ENCODE assay signal across 32 cellular contexts in genomic region chr2:215141706-215142105, GRCh38. TPM values are rescaled to one million over a fixed set of nuclear protein-coding genes. Genes with fewer than 3 reads are reported as not detected.
"Had no signal": no experiment of that assay in that cellular context is flagged by ENCODE, and none has a peak within 500 bp of the region (broad histone marks: within the 10 kb centered on the region; RNA-seq: fewer than 3 reads in every experiment).

No MANE protein-coding gene starts in this region.

- H3K9ac ChIP-seq: SK-N-SH had no signal

- ATAC-seq: activated CD4-positive, alpha-beta T cell treated with anti-CD3 and anti-CD28 coated beads for 36 hours; activated CD4-positive, CD25-positive, alpha-beta regulatory T cell treated with anti-CD3 and anti-CD28 coated beads, Interleukin-2, amount 50 U/mL, for 24 hours; activated CD8-positive, alpha-beta T cell treated with anti-CD3 and anti-CD28 coated beads, Interleukin-2, amount 10 ng/mL, durations not matched to agents 7 days and 5 days; Panc1; WTC11 had no signal

- H3K4me1 ChIP-seq: ascending aorta had no signal

- H3K4me2 ChIP-seq: SK-N-SH had no signal

- FAIRE-seq: TTC549 had no signal

- DNase-seq: activated CD4-positive, alpha-beta T cell treated with anti-CD3 and anti-CD28 coated beads for 36 hours; activated CD4-positive, alpha-beta T cell treated with anti-CD3 and anti-CD28 coated beads, Interleukin-2, amount 10 ng/mL, durations not matched to agents 7 days and 5 days; activated CD4-positive, alpha-beta T cell treated with anti-CD3 and anti-CD28 coated beads, Interleukin-2, amount 50 U/mL, for 48 hours; activated CD8-positive, alpha-beta T cell treated with anti-CD3 and anti-CD28 coated beads, Interleukin-2, amount 10 ng/mL, durations not matched to agents 7 days and 5 days; activated gamma-delta T cell; activated naive CD4-positive, alpha-beta T cell treated with Interleukin-2 at 50 U/mL for 16 hours; activated naive CD8-positive, alpha-beta T cell treated with anti-CD3 and anti-CD28 coated beads, Interleukin-2, amount 10 ng/mL, durations not matched to agents 7 days and 5 days; activated T-cell treated with anti-CD3 and anti-CD28 coated beads, Interleukin-2, amount 50 U/mL, for 24 hours; amygdala; Kasumi-1; KG1; MG63; NCI-H1048; NCI-H1105 treated with DMSO at 0.1 percent for 48 hours; NCI-H1436; NCI-H1694; NCI-H1930; NCI-H2081 treated with DMSO at 0.1 percent for 48 hours; NCI-H226; NCI-H446 treated with DMSO at 0.1 percent for 48 hours; NCI-H69; SHP77; SK-N-SH had no signal

- H3K36me3 ChIP-seq: ascending aorta, MG63, SJSA1 had no signal

- H3K27me3 ChIP-seq: ascending aorta, MG63, SJSA1 had no signal

- H3K27ac ChIP-seq: ascending aorta, SJSA1 had no signal

- H3K9me3 ChIP-seq: ascending aorta, MG63, SJSA1, SK-N-SH had no signal

- H3K4me3 ChIP-seq: ascending aorta, MG63, SJSA1 had no signal

RNA-seq across cellular contexts. Expression of gene ABCA12, which starts 3.3 kb away (rescaled TPM):
- total RNA-seq: activated CD4-positive, alpha-beta T cell treated with anti-CD3 and anti-CD28 coated beads for 36 hours; activated CD4-positive, alpha-beta T cell treated with anti-CD3 and anti-CD28 coated beads, Interleukin-2, amount 10 ng/mL, durations not matched to agents 7 days and 5 days; activated CD8-positive, alpha-beta T cell treated with anti-CD3 and anti-CD28 coated beads, Interleukin-2, amount 10 ng/mL, durations not matched to agents 7 days and 5 days; activated naive CD8-positive, alpha-beta T cell treated with anti-CD3 and anti-CD28 coated beads, Interleukin-2, amount 10 ng/mL, durations not matched to agents 7 days and 5 days; activated T-helper 2 cell treated with anti-CD3 and anti-CD28 coated beads, Interferon-gamma antibody, Interleukin-2, Interleukin-4, amounts not matched to agents 10 μg/mL and 5 μg/mL and 100 μg/mL, durations not matched to agents 14 hours and 24 hours and 36 hours; ascending aorta; RPMI7951 had no signal
- polyA plus RNA-seq: adipose tissue had no signal
